28 cellular contexts compared by ENCODE assay signal in the genomic region with DNA sequence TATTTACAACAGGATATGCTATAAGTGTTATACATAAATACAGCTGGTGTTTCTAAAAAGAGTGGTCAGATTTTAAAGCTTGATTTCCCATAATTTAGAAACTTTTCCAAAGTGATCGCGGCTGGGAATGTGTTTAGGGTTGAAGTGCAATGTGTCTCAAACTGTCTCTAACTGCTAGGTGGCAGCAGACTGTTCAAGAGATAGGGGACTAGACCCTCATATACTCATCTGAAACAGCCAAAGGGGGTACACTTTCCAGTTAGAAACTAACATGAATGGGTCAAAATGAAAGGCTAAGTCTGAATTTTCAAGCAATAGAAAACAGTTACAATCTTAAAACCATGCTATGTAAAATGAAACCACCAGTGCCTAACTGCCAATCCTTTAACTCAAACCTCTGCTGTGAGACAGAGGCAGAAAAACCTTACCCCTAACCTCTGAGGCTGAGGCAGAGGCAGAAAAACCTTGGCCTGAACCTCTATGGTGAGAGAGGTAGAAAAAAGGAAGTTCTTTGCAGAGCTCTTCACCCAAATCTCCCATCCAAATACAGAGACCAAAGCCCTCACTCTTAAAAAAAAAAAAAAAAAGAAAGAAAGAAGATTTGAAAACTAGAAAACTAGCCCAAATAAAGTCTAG.
DNase-seq lines count a peak whose midpoint lies in the region; ATAC-seq, FAIRE-seq and TF ChIP-seq lines count a peak whose summit lies in the region.
"Had no signal": no experiment of that assay in that cellular context is flagged by ENCODE, and none has a peak within 500 bp of the region (broad histone marks: within the 10 kb centered on the region; RNA-seq: fewer than 3 reads in every experiment).

No MANE protein-coding gene starts in this region.

- no peak overlapping the region for H2AFZ ChIP-seq in K562 (ENCODE audit: low read depth, low read length)

- ATAC-seq in K562, result peak; percentile 73
- ATAC-seq in HG02970 (IDR thresholded peaks at IDR 0.05; ENCODE audit: low FRiP score, unreplicated experiment), result no peak
- ATAC-seq: CD8-positive, alpha-beta T cell; natural killer cell treated with Interleukin-12 subunit alpha and Interleukin-12 subunit beta and Interleukin-15 and Interleukin-18, amount 100 ng/mL, for 72 hours; stimulated activated naive CD8-positive, alpha-beta T cell treated with anti-CD3 and anti-CD28 coated beads, Interleukin-15, amount 100 ng/mL, for 72 hours had no signal

- CTCF ChIA-PET in K562 (lab: Yijun Ruan, JAX; ENCODE audit: low intra/inter-chr PET ratio), result no interaction called here

- H3K4me3 ChIP-seq in BE2C (ENCODE audit: low read depth, low read length) (no peak overlapping the region), K562 (no peak overlapping the region)
- H3K4me3 ChIP-seq: left ventricle myocardium inferior, tibial artery had no signal

- H3K9ac ChIP-seq in K562 (ENCODE audit: insufficient read depth in 1 of 2, low read depth in 2 of 2, low read length in 2 of 2), result no peak overlapping the region

- 37% methylated on average over 2 of the region's 2 CpGs for WGBS in K562 (ENCODE audit: insufficient coverage, low coverage, missing lambda C conversion rate)

- H3K79me2 ChIP-seq in K562 (ENCODE audit: control insufficient read depth, insufficient read depth, low read length), result no peaks in the 10 kb centered on the region; the same call in 2 of the 3 replicates

- TF ChIP-seq RAD21 in K562 (CRISPR knock-in tag; conservative IDR thresholded peaks at IDR 0.05 in 1 of 2, IDR thresholded peaks at IDR 0.05 in 1 of 2), result no peak

- intact Hi-C loops in K562 (cut with micrococcal nuclease), result no loop called here

- H3K36me3 ChIP-seq in BE2C (no peaks in the 10 kb centered on the region), K562 (ENCODE audit: control insufficient read depth, insufficient read depth, low read length) (peaks cover 10% of the 10 kb centered on the region; the same call in 1 of the 3 replicates)
- H3K36me3 ChIP-seq: left ventricle myocardium inferior, tibial artery had no signal

- no peak overlapping the region for H3K4me3 Mint-ChIP-seq in nephron
- H3K4me3 Mint-ChIP-seq: activated CD4-positive, alpha-beta memory T cell treated with anti-CD3 and anti-CD28 coated beads for 36 hours; activated naive CD8-positive, alpha-beta T cell; CD8-positive, alpha-beta T cell; natural killer cell treated with Interleukin-12 subunit alpha and Interleukin-12 subunit beta and Interleukin-15 and Interleukin-18, amount 100 ng/mL, for 72 hours; stimulated activated naive CD8-positive, alpha-beta T cell treated with anti-CD3 and anti-CD28 coated beads, Interleukin-15, amount 100 ng/mL, for 72 hours had no signal

- H4K20me1 ChIP-seq in K562 (replicated peaks; ENCODE audit: control insufficient read depth, insufficient read depth, low read length), result no peaks in the 10 kb centered on the region

- H3K27me3 ChIP-seq in BE2C, result no peaks in the 10 kb centered on the region
- H3K27me3 ChIP-seq in K562 (ENCODE audit: control insufficient read depth in 2 of 2, insufficient read depth in 2 of 2, low read length in 2 of 2), result no peaks in the 10 kb centered on the region
- H3K27me3 ChIP-seq: tibial artery had no signal

- peaks cover 3% of the 10 kb centered on the region for H3K9me3 Mint-ChIP-seq in nephron

- peak; percentile 48 for TF ChIP-seq CTCF in BE2C (IDR thresholded peaks at IDR 0.05; ENCODE audit: low read depth, low read length)
- peak in 2 of 3 experiments; percentile 24 to 28; a peak in 1 of 6 replicates for TF ChIP-seq CTCF in K562 (IDR thresholded peaks at IDR 0.05 in 2 of 3, conservative IDR thresholded peaks at IDR 0.05 in 1 of 3; ENCODE audit: insufficient read depth in 2 of 3, low read depth in 1 of 3, low read length in 3 of 3)
- TF ChIP-seq CTCF in nephron (IDR thresholded peaks at IDR 0.05; ENCODE audit: unreplicated experiment in 3 of 3), result peak in 2 of 3 experiments; percentile 6 to 14

- POLR2A ChIA-PET in K562 (lab: Yijun Ruan, JAX), result interaction anchor here (0.6 kb wide), 1 partner anchor 536 kb away, joined by 3 read pairs; no protein-coding TSS in a partner anchor

- H3K4me1 ChIP-seq in BE2C (no peaks in the 10 kb centered on the region; the same call in 1 of the 2 replicates), K562 (replicated peaks in 1 of 2; ENCODE audit: control insufficient read depth in 2 of 2, insufficient read depth in 2 of 2, low read length in 2 of 2) (peaks cover 0 to 8% of the 10 kb centered on the region in 2 experiments; a peak in 2 of 5 replicates)
- H3K4me1 ChIP-seq: left ventricle myocardium inferior had no signal

- H3K9me1 ChIP-seq in K562 (ENCODE audit: control insufficient read depth, insufficient read depth, low read length), result no peaks in the 10 kb centered on the region

- no peak for TF ChIP-seq POLR2A in K562 (conservative IDR thresholded peaks at IDR 0.05)

- H3K9me3 ChIP-seq in BE2C (no peaks in the 10 kb centered on the region), K562 (replicated peaks; ENCODE audit: control insufficient read depth, insufficient read depth, low read depth, low read length) (no peaks in the 10 kb centered on the region)
- H3K9me3 ChIP-seq: tibial artery had no signal

- peak overlapping the region in 2 of 3 experiments; percentile 56 to 65 for H3K27ac Mint-ChIP-seq in nephron
- H3K27ac Mint-ChIP-seq: activated CD4-positive, alpha-beta memory T cell treated with anti-CD3 and anti-CD28 coated beads for 36 hours; activated naive CD8-positive, alpha-beta T cell; CD8-positive, alpha-beta T cell; natural killer cell treated with Interleukin-12 subunit alpha and Interleukin-12 subunit beta and Interleukin-15 and Interleukin-18, amount 100 ng/mL, for 72 hours; progenitor cell of endocrine pancreas had no signal

- H3K27me3 Mint-ChIP-seq in nephron (ENCODE audit: low read depth), result no peaks in the 10 kb centered on the region
- H3K27me3 Mint-ChIP-seq: activated CD4-positive, alpha-beta memory T cell treated with anti-CD3 and anti-CD28 coated beads for 36 hours; activated naive CD8-positive, alpha-beta T cell; natural killer cell treated with Interleukin-12 subunit alpha and Interleukin-12 subunit beta and Interleukin-15 and Interleukin-18, amount 100 ng/mL, for 72 hours; progenitor cell of endocrine pancreas; stimulated activated naive CD8-positive, alpha-beta T cell treated with anti-CD3 and anti-CD28 coated beads, Interleukin-15, amount 100 ng/mL, for 72 hours had no signal

- peaks cover 23% of the 10 kb centered on the region for H3K4me1 Mint-ChIP-seq in nephron
- H3K4me1 Mint-ChIP-seq: stimulated activated naive CD8-positive, alpha-beta T cell treated with anti-CD3 and anti-CD28 coated beads, Interleukin-15, amount 100 ng/mL, for 72 hours had no signal

- no TSS peak for BruUV-seq in K562 (replicated peaks; lab: Mats Ljungman, UMichigan)

- H3K4me2 ChIP-seq in K562 (ENCODE audit: insufficient read depth, low read length), result no peak overlapping the region

- no peak for TF ChIP-seq EP300 in K562 (IDR thresholded peaks at IDR 0.05; ENCODE audit: low read length)

- FAIRE-seq in K562 (lab: Jason Lieb, UNC), result peak; percentile 23
- no peak for FAIRE-seq in HTR-8/SVneo (lab: Jason Lieb, UNC)
- FAIRE-seq: frontal cortex, G401.6 had no signal

- DNase-seq in BE2C, result no peak
- DNase-seq in MV-4-11 (lab: John Stamatoyannopoulos, UW), result peak; percentile 19
- DNase-seq in K562 (ENCODE audit: extremely low read depth in 1 of 4, low spot score in 3 of 4), result no peak
- no peak for DNase-seq in NCI-H510A (lab: John Stamatoyannopoulos, UW)
- no peak for DNase-seq in HTR-8/SVneo (ENCODE audit: insufficient read length, low spot score)
- no peak for DNase-seq in NCI-H2196 treated with DMSO at 0.1 percent for 48 hours (lab: John Stamatoyannopoulos, UW; ENCODE audit: unreplicated experiment)
- DNase-seq: activated CD4-positive, alpha-beta memory T cell treated with anti-CD3 and anti-CD28 coated beads for 36 hours; activated CD4-positive, CD25-positive, alpha-beta regulatory T cell; CD8-positive, alpha-beta T cell; cerebellar nuclear complex; DMS153; hippocampal formation; KBM-7; left ventricle myocardium inferior; NCI-H1048; NCI-H187; NCI-H69; stimulated activated naive CD8-positive, alpha-beta T cell treated with anti-CD3 and anti-CD28 coated beads, Interleukin-15, amount 100 ng/mL, for 72 hours; T-helper 9 cell; tibial artery had no signal

- no peak overlapping the region for H3K27ac ChIP-seq in K562 (ENCODE audit: extremely low read depth, low read depth, low read length)
- H3K27ac ChIP-seq: epithelial cell of prostate, left ventricle myocardium inferior, tibial artery had no signal

- H3K36me3 Mint-ChIP-seq in nephron (ENCODE audit: low read depth), result no peaks in the 10 kb centered on the region
- H3K36me3 Mint-ChIP-seq: activated naive CD8-positive, alpha-beta T cell; CD8-positive, alpha-beta T cell; natural killer cell treated with Interleukin-12 subunit alpha and Interleukin-12 subunit beta and Interleukin-15 and Interleukin-18, amount 100 ng/mL, for 72 hours had no signal

- in situ Hi-C loops in K562 (cut with MboI), result no loop called here

TF ChIP-seq in K562, 482 proteins besides CTCF, POLR2A, EP300 and RAD21 (continues in another document):
- no peak for TF ChIP-seq ZKSCAN1 (IDR thresholded peaks at IDR 0.05; ENCODE audit: low read depth, low read length)
- no peak for TF ChIP-seq ZKSCAN8 (CRISPR knock-in tag; IDR thresholded peaks at IDR 0.05)
- TF ChIP-seq, protein P1, sequence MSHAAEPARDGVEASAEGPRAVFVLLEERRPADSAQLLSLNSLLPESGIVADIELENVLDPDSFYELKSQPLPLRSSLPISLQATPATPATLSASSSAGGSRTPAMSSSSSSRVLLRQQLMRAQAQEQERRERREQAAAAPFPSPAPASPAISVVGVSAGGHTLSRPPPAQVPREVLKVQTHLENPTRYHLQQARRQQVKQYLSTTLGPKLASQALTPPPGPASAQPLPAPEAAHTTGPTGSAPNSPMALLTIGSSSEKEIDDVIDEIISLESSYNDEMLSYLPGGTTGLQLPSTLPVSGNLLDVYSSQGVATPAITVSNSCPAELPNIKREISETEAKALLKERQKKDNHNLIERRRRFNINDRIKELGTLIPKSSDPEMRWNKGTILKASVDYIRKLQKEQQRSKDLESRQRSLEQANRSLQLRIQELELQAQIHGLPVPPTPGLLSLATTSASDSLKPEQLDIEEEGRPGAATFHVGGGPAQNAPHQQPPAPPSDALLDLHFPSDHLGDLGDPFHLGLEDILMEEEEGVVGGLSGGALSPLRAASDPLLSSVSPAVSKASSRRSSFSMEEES (CRISPR knock-in tag; IDR thresholded peaks at IDR 0.05), result no peak
- TF ChIP-seq ZNF134 (CRISPR knock-in tag; conservative IDR thresholded peaks at IDR 0.05), result no peak
- no peak for TF ChIP-seq PHF8 (IDR thresholded peaks at IDR 0.05; ENCODE audit: borderline replicate concordance, low read length)
